Comparison of ENCODE assay signal across 8 cellular contexts in genomic region chrX:119729408-119730201, GRCh38. TPM values are rescaled to one million over a fixed set of nuclear protein-coding genes. Genes with fewer than 3 reads are reported as not detected.
DNase-seq lines count a peak whose midpoint lies in the region; TF ChIP-seq lines count a peak whose summit lies in the region.

No MANE protein-coding gene starts in this region.

- H3K9me3 ChIP-seq in HAP-1 (no peaks in the 10 kb centered on the region), esophagus muscularis mucosa (no peaks in the 10 kb centered on the region), tibial artery (no peaks in the 10 kb centered on the region)

- H3K9me3 Mint-ChIP-seq in neural crest cell, result no peaks in the 10 kb centered on the region

- no peak for TF ChIP-seq EP300 in esophagus muscularis mucosa (IDR thresholded peaks at IDR 0.05)

- 55% methylated on average over 14 of the region's 14 CpGs for WGBS in esophagus muscularis mucosa

- H3K4me3 Mint-ChIP-seq in neural crest cell, result no peak overlapping the region

- peak; percentile 50 to 60 (median 59) for TF ChIP-seq CTCF in esophagus muscularis mucosa (IDR thresholded peaks at IDR 0.05)
- TF ChIP-seq CTCF in neural crest cell (conservative IDR thresholded peaks at IDR 0.05), result peak; percentile 68
- TF ChIP-seq CTCF in tibial artery (IDR thresholded peaks at IDR 0.05), result peak; percentile 37 to 42

- H3K4me1 ChIP-seq in HAP-1 (peaks cover 8% of the 10 kb centered on the region), esophagus muscularis mucosa (peaks cover 0 to 2% (median 1%) of the 10 kb centered on the region in 4 donors), tibial artery (peaks cover 0 to 2% (median under 1%) of the 10 kb centered on the region in 4 donors)

- in situ Hi-C loops in HAP-1 (cut with MboI; ENCODE audit: low sequenced_read_pairs), result loop anchor here (25.0 kb wide), 1 partner anchor 217 kb away; no protein-coding TSS in a partner anchor

- H3K36me3 Mint-ChIP-seq in neural crest cell (ENCODE audit: low read depth), result peaks cover 3% of the 10 kb centered on the region

- no peaks in the 10 kb centered on the region for H3K27me3 Mint-ChIP-seq in neural crest cell (ENCODE audit: low read depth)

- H3K4me3 ChIP-seq in HAP-1 (no peak overlapping the region), esophagus muscularis mucosa (no peak overlapping the region), tibial artery (no peak overlapping the region)

- H3K27ac Mint-ChIP-seq in neural crest cell (ENCODE audit: unreplicated experiment), result no peak overlapping the region

- intact Hi-C loops in esophagus muscularis mucosa (cut with DNase I) (loop anchor here (2.0 kb wide), 1 partner anchor 75 kb away; no protein-coding TSS in a partner anchor), tibial artery (cut with DNase I; ENCODE audit: low total_unique reads) (loop anchor here (5.0 kb wide), 1 partner anchor 112 kb away; no protein-coding TSS in a partner anchor)

- TF ChIP-seq POLR2A in esophagus muscularis mucosa (IDR thresholded peaks at IDR 0.05; ENCODE audit: low read depth), result no peak

- peak; percentile 84 for DNase-seq in DMS 273 (lab: John Stamatoyannopoulos, UW; ENCODE audit: unreplicated experiment)
- peak; percentile 89 to 90 for DNase-seq in HAP-1 (ENCODE audit: low spot score in 2 of 2)
- peak; percentile 14 for DNase-seq in NCI-H774 (lab: John Stamatoyannopoulos, UW)
- peak; percentile 33 for DNase-seq in activated CD8-positive, alpha-beta memory T cell treated with anti-CD3 and anti-CD28 coated beads, Interleukin-2, amount 50 U/mL, for 1 hour (ENCODE audit: extremely low read depth)
- DNase-seq in esophagus muscularis mucosa (ENCODE audit: extremely low spot score), result no peak
- DNase-seq in neural crest cell (ENCODE audit: low read depth, low spot score), result peak; percentile 57
- DNase-seq in tibial artery, result peak in 1 of 2 donors; percentile 28
- DNase-seq in NCI-H187 treated with DMSO at 0.1 percent for 48 hours (lab: John Stamatoyannopoulos, UW), result no peak

- no peaks in the 10 kb centered on the region for H3K36me3 ChIP-seq in HAP-1 (replicated peaks)
- H3K36me3 ChIP-seq in esophagus muscularis mucosa, result no peaks in the 10 kb centered on the region
- H3K36me3 ChIP-seq in tibial artery, result no peaks in the 10 kb centered on the region

- H3K4me1 Mint-ChIP-seq in neural crest cell, result no peaks in the 10 kb centered on the region

- H3K27ac ChIP-seq in esophagus muscularis mucosa (replicated peaks in 1 of 4), result no peak overlapping the region
- no peak overlapping the region for H3K27ac ChIP-seq in tibial artery

- H3K27me3 ChIP-seq in HAP-1 (ENCODE audit: low read depth) (peaks cover 4% of the 10 kb centered on the region), esophagus muscularis mucosa (no peaks in the 10 kb centered on the region), tibial artery (no peaks in the 10 kb centered on the region)

RNA-seq across cellular contexts. Expression of gene SOWAHD, which starts 28.8 kb away (rescaled TPM):
- total RNA-seq in esophagus muscularis mucosa (not detected), neural crest cell (0.32 and 0.40 TPM in 2 replicates)

RNA-seq across cellular contexts. Expression of gene SEPTIN6, which starts 36.6 kb away (rescaled TPM):
- total RNA-seq in esophagus muscularis mucosa, result 10 to 100 TPM; 51.5 to 67.2 (median 60.5) TPM
- 39.4 and 44.2 TPM in 2 replicates for total RNA-seq in neural crest cell

Comparison
In these comparisons a context has a peak if more than half of its experiments do, and no peak if none do; other contexts are left out.
1. DNase-seq: peak in DMS 273 (single experiment), HAP-1 (2 of 2), NCI-H774 (single experiment), activated CD8-positive, alpha-beta memory T cell treated with anti-CD3 and anti-CD28 coated beads, Interleukin-2, amount 50 U/mL, for 1 hour (single experiment) and neural crest cell (single experiment); none in esophagus muscularis mucosa (single experiment) and NCI-H187 treated with DMSO at 0.1 percent for 48 hours (single experiment).
2. Peak in every context shown above with its lines, with median percentiles within 50 percentile points of each other: CTCF ChIP-seq.